In the genomic region with DNA sequence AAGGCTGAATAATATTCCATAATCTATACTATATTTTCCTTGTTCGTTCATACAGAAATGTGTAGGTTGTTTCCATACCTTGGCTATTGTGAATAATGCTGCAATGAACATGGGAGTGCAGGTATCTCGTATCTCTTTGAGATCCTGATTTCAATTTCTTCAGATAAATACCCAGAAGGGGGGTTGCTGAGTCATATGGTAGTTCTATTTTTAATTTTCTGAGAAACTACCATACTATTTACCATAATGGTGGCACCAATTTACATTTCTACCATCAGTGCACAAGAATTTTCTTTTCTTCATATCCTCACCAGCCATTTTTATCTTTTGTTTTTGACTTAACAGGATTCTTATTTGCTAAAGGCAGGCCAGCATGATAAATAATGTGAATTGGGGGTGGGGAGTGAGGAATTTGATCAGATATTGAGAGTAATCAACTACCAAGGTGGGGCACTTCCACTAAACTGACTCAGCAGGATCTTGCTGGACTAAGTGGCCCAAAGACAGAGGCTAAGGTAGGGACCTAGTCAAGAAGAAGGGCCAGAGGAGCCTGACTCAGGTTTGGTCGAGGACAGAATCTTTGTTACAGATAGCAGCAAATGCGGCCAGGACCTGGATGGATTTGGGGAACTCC, we compare ENCODE assay signal across 16 cellular contexts. TPM values are rescaled to one million over a fixed set of nuclear protein-coding genes. Genes with fewer than 3 reads are reported as not detected.
A peak's percentile ranks its signal among the peaks of the same experiment; 100 is the strongest.
DNase-seq lines count a peak whose midpoint lies in the region; ATAC-seq and TF ChIP-seq lines count a peak whose summit lies in the region.
"Had no signal": no experiment of that assay in that cellular context is flagged by ENCODE, and none has a peak within 500 bp of the region (broad histone marks: within the 10 kb centered on the region; RNA-seq: fewer than 3 reads in every experiment).

No MANE protein-coding gene starts in this region.

- CTCF ChIA-PET in IMR-90 (lab: Yijun Ruan, JAX): no interaction called here

- no TSS peak for BruUV-seq in IMR-90 (replicated peaks; lab: Mats Ljungman, UMichigan)

- peak overlapping the region; percentile 90 for H2AK5ac ChIP-seq in IMR-90 (ENCODE audit: low read depth, low read length)

- peak overlapping the region; percentile 0 for H3K27ac Mint-ChIP-seq in activated T-helper 1 cell treated with anti-CD3 and anti-CD28 coated beads, Interleukin-12 subunit alpha, Interleukin-12 subunit beta, Interleukin-2, Interleukin-4 antibody, amounts not matched to agents 30 ng/mL and 10 ng/mL and 1 ng/mL, durations not matched to agents 14 hours and 24 hours and 36 hours

- no peak overlapping the region for H3K9ac ChIP-seq in IMR-90 (ENCODE audit: low read depth, low read length)
- no peak overlapping the region for H3K9ac ChIP-seq in parathyroid adenoma

- no peak overlapping the region for H2AFZ ChIP-seq in IMR-90 (replicated peaks; ENCODE audit: low read length, poor library complexity)
- peak overlapping the region; percentile 74 for H2AFZ ChIP-seq in parathyroid adenoma

- no peak for TF ChIP-seq POLR2A in IMR-90 (IDR thresholded peaks at IDR 0.05; ENCODE audit: low read depth, low read length)

- dilution Hi-C loops in IMR-90 (cut with HindIII; ENCODE audit: low sequenced_read_pairs, unreplicated experiment): no loop called here

- peak overlapping the region; percentile 82; the same call in 1 of the 3 replicates for H2BK15ac ChIP-seq in IMR-90 (ENCODE audit: low read depth, low read length)

- no peak overlapping the region for H3K23ac ChIP-seq in IMR-90 (ENCODE audit: low read depth, low read length)

- DNase-seq in activated T-cell treated with anti-CD3 and anti-CD28 coated beads, Interleukin-2, amount 50 U/mL, for 4 hours: no peak
- DNase-seq in activated T-cell treated with anti-CD3 and anti-CD28 coated beads, Interleukin-2, amount 50 U/mL, for 1 hour: no peak
- no peak for DNase-seq in IMR-90
- DNase-seq in activated T-helper 1 cell treated with anti-CD3 and anti-CD28 coated beads, Interleukin-12 subunit alpha, Interleukin-12 subunit beta, Interleukin-2, Interleukin-4 antibody, amounts not matched to agents 30 ng/mL and 10 ng/mL and 1 ng/mL, durations not matched to agents 14 hours and 24 hours and 36 hours (ENCODE audit: low spot score): no peak
- no peak for DNase-seq in cerebellar cortex (ENCODE audit: low spot score)
- DNase-seq: BE2C; CD8-positive, alpha-beta memory T cell; NCI-H1436 treated with DMSO at 0.1 percent for 48 hours; NCI-H2081 treated with DMSO at 0.1 percent for 48 hours; NCI-H345; NCI-H69; NK-92 treated with Interleukin-12 subunit alpha and Interleukin-12 subunit beta, amount 100 ng/mL, for 24 hours had no signal

- peak overlapping the region; percentile 36; the same call in 1 of the 2 replicates for H3K27ac ChIP-seq in IMR-90 (ENCODE audit: insufficient read depth, low read length)
- peak overlapping the region; percentile 96 for H3K27ac ChIP-seq in parathyroid adenoma
- H3K27ac ChIP-seq: RWPE1 had no signal

- H2BK5ac ChIP-seq in IMR-90 (ENCODE audit: low read depth, low read length, poor library complexity, severe bottlenecking): peak overlapping the region; percentile 66

- peaks cover 2% of the 10 kb centered on the region for H3K27me3 Mint-ChIP-seq in activated T-cell treated with anti-CD3 and anti-CD28 coated beads, Interleukin-2, amount 50 U/mL, for 4 hours (ENCODE audit: low read depth)
- H3K27me3 Mint-ChIP-seq in activated T-helper 1 cell treated with anti-CD3 and anti-CD28 coated beads, Interleukin-12 subunit alpha, Interleukin-12 subunit beta, Interleukin-2, Interleukin-4 antibody, amounts not matched to agents 30 ng/mL and 10 ng/mL and 1 ng/mL, durations not matched to agents 14 hours and 24 hours and 36 hours (ENCODE audit: insufficient read depth): peaks cover 8% of the 10 kb centered on the region

- TF ChIP-seq CTCF in IMR-90 (conservative IDR thresholded peaks at IDR 0.05; ENCODE audit: low read depth, low read length): no peak
- TF ChIP-seq CTCF in parathyroid adenoma (IDR thresholded peaks at IDR 0.05): no peak

- peak overlapping the region; percentile 43 for H3K4me3 Mint-ChIP-seq in activated T-cell treated with anti-CD3 and anti-CD28 coated beads, Interleukin-2, amount 50 U/mL, for 4 hours
- H3K4me3 Mint-ChIP-seq in activated T-helper 1 cell treated with anti-CD3 and anti-CD28 coated beads, Interleukin-12 subunit alpha, Interleukin-12 subunit beta, Interleukin-2, Interleukin-4 antibody, amounts not matched to agents 30 ng/mL and 10 ng/mL and 1 ng/mL, durations not matched to agents 14 hours and 24 hours and 36 hours: peak overlapping the region; percentile 41
- H3K4me3 Mint-ChIP-seq: CD8-positive, alpha-beta memory T cell had no signal

- H3K79me1 ChIP-seq in IMR-90 (ENCODE audit: low read depth in 1 of 2, low read length in 2 of 2): 0 out of 4 replicates have a peak, but pooled peaks cover 0 to 10% of the 10 kb centered on the region in 2 experiments

- H3K56ac ChIP-seq in IMR-90 (ENCODE audit: extremely low read depth, insufficient read depth, low read length): no peak overlapping the region

- H2AK9ac ChIP-seq in IMR-90 (replicated peaks; ENCODE audit: low read depth, low read length, poor library complexity): no peak overlapping the region

- H3K4me2 ChIP-seq in IMR-90 (ENCODE audit: low read depth, low read length) (no peak overlapping the region), parathyroid adenoma (ENCODE audit: low read length) (no peak overlapping the region)

- in situ Hi-C loops in IMR-90 (cut with MboI; ENCODE audit: low sequenced_read_pairs): no loop called here

- H3K4me1 ChIP-seq in IMR-90 (ENCODE audit: control insufficient read depth, insufficient read depth, low read length) (peaks cover 24% of the 10 kb centered on the region), parathyroid adenoma (peaks cover 52% of the 10 kb centered on the region)

- intact Hi-C loops in IMR-90 (cut with micrococcal nuclease): no loop called here
- intact Hi-C loops in activated T-helper 1 cell treated with anti-CD3 and anti-CD28 coated beads, Interleukin-12 subunit alpha, Interleukin-12 subunit beta, Interleukin-2, Interleukin-4 antibody, amounts not matched to agents 30 ng/mL and 10 ng/mL and 1 ng/mL, durations not matched to agents 14 hours and 24 hours and 36 hours (cut with micrococcal nuclease): loop anchor here (1.0 to 5.0 kb wide), 2 partner anchors 13 to 40 kb away; no protein-coding TSS in a partner anchor

- WGBS in IMR-90 (ENCODE audit: extremely low coverage in 2 of 2, insufficient read length in 1 of 2), 2 experiments: no CpG with 5 or more reads among the region's 4 CpGs

- peak overlapping the region; percentile 6 to 52; a peak in 1 of 4 replicates for H4K8ac ChIP-seq in IMR-90 (ENCODE audit: low read depth in 2 of 2, low read length in 2 of 2)

- no peaks in the 10 kb centered on the region for H3K79me2 ChIP-seq in parathyroid adenoma

- peak overlapping the region; percentile 68; the same call in 1 of the 2 replicates for H2BK120ac ChIP-seq in IMR-90 (ENCODE audit: low read depth, low read length)

- H3K36me3 ChIP-seq in IMR-90 (ENCODE audit: control insufficient read depth, insufficient read depth, low read length): no peaks in the 10 kb centered on the region
- H3K36me3 ChIP-seq in parathyroid adenoma (ENCODE audit: control insufficient read depth, insufficient read depth, low read length): no peaks in the 10 kb centered on the region
- H3K36me3 ChIP-seq: BE2C had no signal

- no peaks in the 10 kb centered on the region for H3K9me3 Mint-ChIP-seq in activated T-cell treated with anti-CD3 and anti-CD28 coated beads, Interleukin-2, amount 50 U/mL, for 4 hours
- peaks cover 13% of the 10 kb centered on the region for H3K9me3 Mint-ChIP-seq in activated T-helper 1 cell treated with anti-CD3 and anti-CD28 coated beads, Interleukin-12 subunit alpha, Interleukin-12 subunit beta, Interleukin-2, Interleukin-4 antibody, amounts not matched to agents 30 ng/mL and 10 ng/mL and 1 ng/mL, durations not matched to agents 14 hours and 24 hours and 36 hours
- H3K9me3 Mint-ChIP-seq: CD8-positive, alpha-beta memory T cell had no signal

- peaks cover 8% of the 10 kb centered on the region for H4K20me1 ChIP-seq in IMR-90 (ENCODE audit: insufficient read depth, low read length)

- peak overlapping the region; percentile 30; the same call in 1 of the 2 replicates for H3K4ac ChIP-seq in IMR-90 (ENCODE audit: low read depth, low read length)

- TF ChIP-seq RAD21 in IMR-90 (IDR thresholded peaks at IDR 0.05; ENCODE audit: low read length): no peak

- H2BK20ac ChIP-seq in IMR-90 (ENCODE audit: low read depth, low read length): peak overlapping the region; percentile 22

- POLR2A ChIA-PET in IMR-90 (lab: Charles Lee; ENCODE audit: unreplicated experiment): no interaction called here

- peak overlapping the region; percentile 60; the same call in 1 of the 2 replicates for H4K91ac ChIP-seq in IMR-90 (ENCODE audit: insufficient read depth, low read depth, low read length)

- peak overlapping the region; percentile 5; the same call in 1 of the 2 replicates for H3K14ac ChIP-seq in IMR-90 (replicated peaks; ENCODE audit: low read depth, low read length)

- H3K27me3 ChIP-seq in IMR-90 (ENCODE audit: control insufficient read depth, insufficient read depth, low read length) (no peaks in the 10 kb centered on the region), parathyroid adenoma (ENCODE audit: control insufficient read depth, insufficient read depth, low read length) (no peaks in the 10 kb centered on the region)
- H3K27me3 ChIP-seq: BE2C had no signal

- peak; percentile 31 to 54 for ATAC-seq in activated T-cell treated with anti-CD3 and anti-CD28 coated beads, Interleukin-2, amount 50 U/mL, for 4 hours
- ATAC-seq in IMR-90 (ENCODE audit: low read depth) (no peak), HG02884 (IDR thresholded peaks at IDR 0.05; ENCODE audit: unreplicated experiment) (no peak)
- ATAC-seq: HCT116 had no signal

- H3K4me1 Mint-ChIP-seq in activated T-cell treated with anti-CD3 and anti-CD28 coated beads, Interleukin-2, amount 50 U/mL, for 4 hours (ENCODE audit: low read depth): peaks cover 33% of the 10 kb centered on the region
- peaks cover 52% of the 10 kb centered on the region for H3K4me1 Mint-ChIP-seq in activated T-helper 1 cell treated with anti-CD3 and anti-CD28 coated beads, Interleukin-12 subunit alpha, Interleukin-12 subunit beta, Interleukin-2, Interleukin-4 antibody, amounts not matched to agents 30 ng/mL and 10 ng/mL and 1 ng/mL, durations not matched to agents 14 hours and 24 hours and 36 hours (ENCODE audit: low read depth)

- no peaks in the 10 kb centered on the region for H3K36me3 Mint-ChIP-seq in activated T-cell treated with anti-CD3 and anti-CD28 coated beads, Interleukin-2, amount 50 U/mL, for 4 hours (ENCODE audit: insufficient read depth)
- H3K36me3 Mint-ChIP-seq in activated T-helper 1 cell treated with anti-CD3 and anti-CD28 coated beads, Interleukin-12 subunit alpha, Interleukin-12 subunit beta, Interleukin-2, Interleukin-4 antibody, amounts not matched to agents 30 ng/mL and 10 ng/mL and 1 ng/mL, durations not matched to agents 14 hours and 24 hours and 36 hours (ENCODE audit: low read depth): peaks cover 6% of the 10 kb centered on the region
- H3K36me3 Mint-ChIP-seq: CD8-positive, alpha-beta memory T cell had no signal

- H3K18ac ChIP-seq in IMR-90 (ENCODE audit: low read depth, low read length): peak overlapping the region; percentile 54

- H3K9me3 ChIP-seq in IMR-90 (ENCODE audit: control insufficient read depth, insufficient read depth, low read length) (no peaks in the 10 kb centered on the region), parathyroid adenoma (ENCODE audit: control insufficient read depth, low read length) (no peaks in the 10 kb centered on the region)
- H3K9me3 ChIP-seq: BE2C had no signal

- H4K5ac ChIP-seq in IMR-90 (ENCODE audit: low read depth, low read length): peak overlapping the region; percentile 62; the same call in 1 of the 2 replicates

- H3K9me1 ChIP-seq in IMR-90 (ENCODE audit: insufficient read depth, low read length): peaks cover 19% of the 10 kb centered on the region

- H3K4me3 ChIP-seq in IMR-90 (ENCODE audit: insufficient read depth, low read depth, low read length) (no peak overlapping the region), parathyroid adenoma (ENCODE audit: low read depth, low read length) (no peak overlapping the region)

RNA-seq across cellular contexts. Expression of a gene that starts 21.5 kb away (rescaled TPM):
- total RNA-seq in activated T-cell treated with anti-CD3 and anti-CD28 coated beads, Interleukin-2, amount 50 U/mL, for 4 hours: 10 to 100 TPM; 37.1 to 42.0 (median 40.9) TPM
- 27.8 and 31.7 TPM in 2 replicates for total RNA-seq in IMR-90 (2012; rRNA removed)
- 18.0 and 20.4 TPM in 2 replicates for polyA plus RNA-seq in IMR-90 (2012; rRNA removed)
- polyA plus RNA-seq in IMR-90 (2012; cell fraction: cytosol; rRNA removed): 3.7 and 4.3 TPM in 2 replicates
- polyA plus RNA-seq in IMR-90 (2012; cell fraction: nucleus; rRNA removed; ENCODE audit: low replicate concordance): 4.0 and 33.3 TPM in 2 replicates
- 52.3 and 53.6 TPM in 2 replicates for total RNA-seq in activated T-helper 1 cell treated with anti-CD3 and anti-CD28 coated beads, Interleukin-12 subunit alpha, Interleukin-12 subunit beta, Interleukin-2, Interleukin-4 antibody, amounts not matched to agents 30 ng/mL and 10 ng/mL and 1 ng/mL, durations not matched to agents 14 hours and 24 hours and 36 hours

Comparison
In these comparisons a context has a peak if more than half of its experiments do, and no peak if none do; other contexts are left out.
1. ATAC-seq: peak in activated T-cell treated with anti-CD3 and anti-CD28 coated beads, Interleukin-2, amount 50 U/mL, for 4 hours (2 of 2); none in IMR-90 (single experiment) and HG02884 (single experiment).